ENCODE assay signal across 7 cellular contexts in the genomic region with DNA sequence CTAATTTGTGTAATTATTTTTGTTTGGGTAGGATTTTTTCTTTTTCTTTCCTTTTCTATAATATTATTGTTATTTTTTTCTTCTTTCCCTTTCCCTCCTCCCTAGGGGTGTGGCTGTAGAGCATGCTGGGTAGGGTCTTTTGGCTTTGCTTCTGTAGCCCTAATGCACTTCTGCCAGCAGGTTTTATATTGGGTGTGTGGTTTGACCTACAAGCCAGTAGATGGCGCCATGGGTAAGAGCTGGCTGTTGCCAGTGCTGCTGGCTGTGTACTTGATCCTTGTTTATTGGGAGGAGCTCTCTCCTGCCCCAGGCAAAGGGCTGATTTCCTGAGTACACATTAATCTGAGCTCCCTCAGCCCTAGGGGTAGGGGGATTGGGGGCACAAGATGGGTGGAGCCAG.
DNase-seq lines count a peak whose midpoint lies in the region; ATAC-seq and TF ChIP-seq lines count a peak whose summit lies in the region.
"Not testable (repeated sequence)": the region's sequence is repeated elsewhere in the genome, so short reads cannot be mapped to it uniquely, and the experiment has no call there.

No MANE protein-coding gene starts in this region.

- not testable (repeated sequence) for H3K9ac ChIP-seq in neuronal stem cell (ENCODE audit: low read depth, low read length, poor library complexity)

- not testable (repeated sequence) for H3K9me3 ChIP-seq in hepatocyte (ENCODE audit: low read depth); neuronal stem cell (replicated peaks in 1 of 2; ENCODE audit: control insufficient read depth in 2 of 2, insufficient read depth in 1 of 2, low read depth in 1 of 2, low read length in 2 of 2)

- H3K36me3 Mint-ChIP-seq in WTC11, result not testable (repeated sequence)

- H4K91ac ChIP-seq in neuronal stem cell (ENCODE audit: low read depth, low read length, poor library complexity), result not testable (repeated sequence)

- H2BK120ac ChIP-seq in neuronal stem cell (ENCODE audit: low read depth, low read length), result not testable (repeated sequence)

- H3K23ac ChIP-seq in neuronal stem cell (ENCODE audit: low read depth, low read length, poor library complexity), result not testable (repeated sequence)

- H2AK5ac ChIP-seq in neuronal stem cell (ENCODE audit: low read depth, low read length), result not testable (repeated sequence)

- POLR2A ChIA-PET in WTC11 (lab: Charles Lee), result not testable (repeated sequence)

- H4K20me1 ChIP-seq in hepatocyte (ENCODE audit: insufficient read depth, poor library complexity, severe bottlenecking), result not testable (repeated sequence)

- not testable (repeated sequence) for H3K27ac Mint-ChIP-seq in WTC11

- not testable (repeated sequence) for H2AFZ ChIP-seq in hepatocyte; neuronal stem cell (ENCODE audit: low read length)

- not testable (repeated sequence) for H3K9me2 ChIP-seq in hepatocyte (replicated peaks; ENCODE audit: insufficient read depth)

- CTCF ChIA-PET in WTC11 (lab: Charles Lee), result interaction anchor here (0.7 to 1.8 kb wide), 6 partner anchors 39 to 114 kb away, joined by 3 to 6 read pairs (median 4); a partner anchor contains a TSS

- H3K4me3 Mint-ChIP-seq in WTC11, result peak overlapping the region; percentile 59

- H4K8ac ChIP-seq in neuronal stem cell (ENCODE audit: low read depth, low read length), result not testable (repeated sequence)

- H3K14ac ChIP-seq in neuronal stem cell (ENCODE audit: low read length), result not testable (repeated sequence)

- H2BK15ac ChIP-seq in neuronal stem cell (ENCODE audit: low read length), result not testable (repeated sequence)

- not testable (repeated sequence) for H3K4me2 ChIP-seq in hepatocyte; neuronal stem cell (ENCODE audit: insufficient read depth, low read length, poor library complexity, severe bottlenecking)

- not testable (repeated sequence) for H2BK12ac ChIP-seq in neuronal stem cell (ENCODE audit: low read length)

- not testable (repeated sequence) for H3K4me1 Mint-ChIP-seq in WTC11

- peak; percentile 5 for DNase-seq in Daoy (ENCODE audit: low read depth)
- peak; percentile 63 for DNase-seq in HT1080 (ENCODE audit: low read depth)
- DNase-seq in NCI-H69 (lab: John Stamatoyannopoulos, UW), result peak; percentile 19
- DNase-seq in WTC11 (ENCODE audit: low spot score), result peak; percentile 28
- DNase-seq in coronary artery (ENCODE audit: low spot score); hepatocyte (ENCODE audit: low spot score): not testable (repeated sequence)
- peak; percentile 5 for DNase-seq in neuronal stem cell (ENCODE audit: low spot score)

- H3K4ac ChIP-seq in neuronal stem cell (ENCODE audit: low read length), result not testable (repeated sequence)

- ATAC-seq in WTC11, result peak; percentile 58; the same call in 1 of the 2 replicates

- not testable (repeated sequence) for H3K4me1 ChIP-seq in hepatocyte (ENCODE audit: insufficient read depth); neuronal stem cell (ENCODE audit: control insufficient read depth in 2 of 2, insufficient read depth in 1 of 2, low read depth in 1 of 2, low read length in 2 of 2)

- H3K4me3 ChIP-seq in coronary artery, result peak overlapping the region; percentile 47
- H3K4me3 ChIP-seq in hepatocyte; neuronal stem cell (ENCODE audit: low read length in 2 of 2): not testable (repeated sequence)

- not testable (repeated sequence) for H2BK5ac ChIP-seq in neuronal stem cell (ENCODE audit: low read length)

- H3K79me2 ChIP-seq in hepatocyte, result not testable (repeated sequence)

- H3K27ac ChIP-seq in coronary artery; hepatocyte; neuronal stem cell (replicated peaks; ENCODE audit: low read length): not testable (repeated sequence)

- WGBS in hepatocyte (ENCODE audit: low lambda C conversion rate, missing lambda C conversion rate), result 0% methylated on average over 1 of the region's 1 CpG
- WGBS in neuronal stem cell (ENCODE audit: extremely low coverage in 2 of 2, insufficient read length in 2 of 2, insufficient replicate concordance in 1 of 2), 2 donors, result no CpG with 5 or more reads among the region's 1 CpG

- H3K27me3 Mint-ChIP-seq in WTC11 (ENCODE audit: low read depth), result not testable (repeated sequence)

- TF ChIP-seq CTCF in WTC11 (IDR thresholded peaks at IDR 0.05), result peak; percentile 36
- TF ChIP-seq CTCF in coronary artery (IDR thresholded peaks at IDR 0.05), result not testable (repeated sequence)
- TF ChIP-seq CTCF in hepatocyte (IDR thresholded peaks at IDR 0.05; ENCODE audit: poor library complexity), result peak; percentile 46

- H3K27me3 ChIP-seq in hepatocyte; neuronal stem cell (ENCODE audit: control insufficient read depth in 3 of 3, insufficient read depth in 3 of 3, low read depth in 1 of 3, low read length in 3 of 3): not testable (repeated sequence)

- H3K79me1 ChIP-seq in neuronal stem cell (ENCODE audit: low read depth, low read length), result not testable (repeated sequence)

- H3K36me3 ChIP-seq in hepatocyte (replicated peaks; ENCODE audit: insufficient read depth, low read depth); neuronal stem cell (replicated peaks in 1 of 2; ENCODE audit: control insufficient read depth in 2 of 2, insufficient read depth in 2 of 2, low read length in 2 of 2): not testable (repeated sequence)

- not testable (repeated sequence) for H3K18ac ChIP-seq in neuronal stem cell (ENCODE audit: low read length)

- peaks cover 25% of the 10 kb centered on the region for H3K9me3 Mint-ChIP-seq in WTC11
